ENCODE assay signal across 1 cellular context in genomic region chr20:62616728-62617621, GRCh38.
TF ChIP-seq lines count a peak whose summit lies in the region.

No MANE protein-coding gene starts in this region.

TF ChIP-seq in HepG2, 621 proteins besides CTCF, POLR2A, EP300 and RAD21 (continued from another document and continues in another):
- no peak for TF ChIP-seq ZNF503 (CRISPR knock-in tag; IDR thresholded peaks at IDR 0.05)
- peak; percentile 97 for TF ChIP-seq ZNF788 (CRISPR knock-in tag; IDR thresholded peaks at IDR 0.05; ENCODE audit: borderline replicate concordance)
- TF ChIP-seq POGZ (CRISPR knock-in tag; IDR thresholded peaks at IDR 0.05), result peak; percentile 50; the same call in 1 of the 2 replicates
- no peak for TF ChIP-seq MZF1 (CRISPR knock-in tag; IDR thresholded peaks at IDR 0.05; ENCODE audit: borderline replicate concordance)
- no peak for TF ChIP-seq SP1 (IDR thresholded peaks at IDR 0.05)
- TF ChIP-seq SP1 (CRISPR knock-in tag; IDR thresholded peaks at IDR 0.05), result no peak
- no peak for TF ChIP-seq GABPA (IDR thresholded peaks at IDR 0.05; ENCODE audit: low read depth, low read length)
- TF ChIP-seq GABPA (CRISPR knock-in tag; IDR thresholded peaks at IDR 0.05; ENCODE audit: low read depth), result no peak
- TF ChIP-seq ZHX2 (IDR thresholded peaks at IDR 0.05; ENCODE audit: low read depth), result 0 out of 2 replicates have a peak, but pooled peaks have one; percentile 21
- no peak for TF ChIP-seq ZHX2 (CRISPR knock-in tag; IDR thresholded peaks at IDR 0.05; ENCODE audit: borderline replicate concordance)
- no peak for TF ChIP-seq ISX (CRISPR knock-in tag; conservative IDR thresholded peaks at IDR 0.05)
- TF ChIP-seq UBTF (CRISPR knock-in tag; IDR thresholded peaks at IDR 0.05), result 0 out of 2 replicates have a peak, but pooled peaks have one; percentile 22
- TF ChIP-seq MYNN (CRISPR knock-in tag; IDR thresholded peaks at IDR 0.05; ENCODE audit: low read depth), result no peak
- TF ChIP-seq MAFF (IDR thresholded peaks at IDR 0.05; ENCODE audit: low read depth, low read length), result no peak
- TF ChIP-seq SIX1 (CRISPR knock-in tag; IDR thresholded peaks at IDR 0.05; ENCODE audit: borderline replicate concordance), result no peak
- TF ChIP-seq BRCA1 (CRISPR knock-in tag; IDR thresholded peaks at IDR 0.05), result no peak
- no peak for TF ChIP-seq CSRNP2 (CRISPR knock-in tag; conservative IDR thresholded peaks at IDR 0.05; ENCODE audit: low read depth)
- peak; percentile 90 for TF ChIP-seq KDM2A (CRISPR knock-in tag; IDR thresholded peaks at IDR 0.05; ENCODE audit: borderline replicate concordance, low read depth)
- 0 out of 2 replicates have a peak, but pooled peaks have one; percentile 47 for TF ChIP-seq ZNF850 (CRISPR knock-in tag; conservative IDR thresholded peaks at IDR 0.05)
- peak; percentile 78 for TF ChIP-seq RXRA (CRISPR knock-in tag; IDR thresholded peaks at IDR 0.05)
- TF ChIP-seq ZFP91 (CRISPR knock-in tag; IDR thresholded peaks at IDR 0.05; ENCODE audit: borderline replicate concordance), result peak; percentile 66; the same call in 1 of the 2 replicates
- TF ChIP-seq ZNF639 (CRISPR knock-in tag; conservative IDR thresholded peaks at IDR 0.05), result peak; percentile 32; the same call in 1 of the 2 replicates
- no peak for TF ChIP-seq ATRX (CRISPR knock-in tag; IDR thresholded peaks at IDR 0.05; ENCODE audit: borderline replicate concordance)
- TF ChIP-seq PRMT3 (CRISPR knock-in tag; IDR thresholded peaks at IDR 0.05; ENCODE audit: borderline replicate concordance, low read depth), result no peak
- TF ChIP-seq SMARCC2 (IDR thresholded peaks at IDR 0.05), result no peak
- no peak for TF ChIP-seq ATF6 (CRISPR knock-in tag; conservative IDR thresholded peaks at IDR 0.05)
- TF ChIP-seq FOXO1 (CRISPR knock-in tag; IDR thresholded peaks at IDR 0.05), result peak; percentile 76; the same call in 1 of the 2 replicates
- no peak for TF ChIP-seq NFYC (CRISPR knock-in tag; IDR thresholded peaks at IDR 0.05)
- TF ChIP-seq SRY (CRISPR knock-in tag; IDR thresholded peaks at IDR 0.05), result 0 out of 2 replicates have a peak, but pooled peaks have one; percentile 36
- 0 out of 2 replicates have a peak, but pooled peaks have one; percentile 18 for TF ChIP-seq SP5 (CRISPR knock-in tag; IDR thresholded peaks at IDR 0.05; ENCODE audit: borderline replicate concordance, low read depth)
- TF ChIP-seq ZNF280B (CRISPR knock-in tag; IDR thresholded peaks at IDR 0.05; ENCODE audit: borderline replicate concordance), result peak; percentile 62; the same call in 1 of the 2 replicates
- 0 out of 2 replicates have a peak, but pooled peaks have one; percentile 60 for TF ChIP-seq TSC22D2 (CRISPR knock-in tag; IDR thresholded peaks at IDR 0.05; ENCODE audit: borderline replicate concordance)
- no peak for TF ChIP-seq ZKSCAN1 (IDR thresholded peaks at IDR 0.05; ENCODE audit: low read length)
- TF ChIP-seq ZNF839 (CRISPR knock-in tag; IDR thresholded peaks at IDR 0.05; ENCODE audit: borderline replicate concordance), result no peak
- no peak for TF ChIP-seq ZNF777 (CRISPR knock-in tag; IDR thresholded peaks at IDR 0.05)
- TF ChIP-seq ZNF180 (CRISPR knock-in tag; IDR thresholded peaks at IDR 0.05; ENCODE audit: borderline replicate concordance, low read depth), result no peak
- no peak for TF ChIP-seq FOXA1 (IDR thresholded peaks at IDR 0.05)
- 0 out of 2 replicates have a peak, but pooled peaks have one; percentile 29 for TF ChIP-seq FOXA1 (CRISPR knock-in tag; IDR thresholded peaks at IDR 0.05)
- TF ChIP-seq ZBTB7A (CRISPR knock-in tag; IDR thresholded peaks at IDR 0.05), result no peak
- 0 out of 2 replicates have a peak, but pooled peaks have one; percentile 39 for TF ChIP-seq ZNF792 (CRISPR knock-in tag; IDR thresholded peaks at IDR 0.05)
- no peak for TF ChIP-seq ZNF451 (CRISPR knock-in tag; IDR thresholded peaks at IDR 0.05)
- TF ChIP-seq KLF12 (CRISPR knock-in tag; IDR thresholded peaks at IDR 0.05; ENCODE audit: borderline replicate concordance), result no peak
- peak; percentile 66 for TF ChIP-seq PPARG (CRISPR knock-in tag; conservative IDR thresholded peaks at IDR 0.05)
- no peak for TF ChIP-seq HIVEP1 (CRISPR knock-in tag; IDR thresholded peaks at IDR 0.05)
- no peak for TF ChIP-seq THYN1 (CRISPR knock-in tag; IDR thresholded peaks at IDR 0.05; ENCODE audit: borderline replicate concordance, low read depth)
- no peak for TF ChIP-seq HCFC1 (IDR thresholded peaks at IDR 0.05; ENCODE audit: low read depth, low read length)
- no peak for TF ChIP-seq HOXA9 (CRISPR knock-in tag; IDR thresholded peaks at IDR 0.05; ENCODE audit: borderline replicate concordance)
- no peak for TF ChIP-seq NONO (IDR thresholded peaks at IDR 0.05)
- TF ChIP-seq NONO (CRISPR knock-in tag; conservative IDR thresholded peaks at IDR 0.05), result peak; percentile 74
